ENCODE assay signal across 1 cellular context in the genomic region with DNA sequence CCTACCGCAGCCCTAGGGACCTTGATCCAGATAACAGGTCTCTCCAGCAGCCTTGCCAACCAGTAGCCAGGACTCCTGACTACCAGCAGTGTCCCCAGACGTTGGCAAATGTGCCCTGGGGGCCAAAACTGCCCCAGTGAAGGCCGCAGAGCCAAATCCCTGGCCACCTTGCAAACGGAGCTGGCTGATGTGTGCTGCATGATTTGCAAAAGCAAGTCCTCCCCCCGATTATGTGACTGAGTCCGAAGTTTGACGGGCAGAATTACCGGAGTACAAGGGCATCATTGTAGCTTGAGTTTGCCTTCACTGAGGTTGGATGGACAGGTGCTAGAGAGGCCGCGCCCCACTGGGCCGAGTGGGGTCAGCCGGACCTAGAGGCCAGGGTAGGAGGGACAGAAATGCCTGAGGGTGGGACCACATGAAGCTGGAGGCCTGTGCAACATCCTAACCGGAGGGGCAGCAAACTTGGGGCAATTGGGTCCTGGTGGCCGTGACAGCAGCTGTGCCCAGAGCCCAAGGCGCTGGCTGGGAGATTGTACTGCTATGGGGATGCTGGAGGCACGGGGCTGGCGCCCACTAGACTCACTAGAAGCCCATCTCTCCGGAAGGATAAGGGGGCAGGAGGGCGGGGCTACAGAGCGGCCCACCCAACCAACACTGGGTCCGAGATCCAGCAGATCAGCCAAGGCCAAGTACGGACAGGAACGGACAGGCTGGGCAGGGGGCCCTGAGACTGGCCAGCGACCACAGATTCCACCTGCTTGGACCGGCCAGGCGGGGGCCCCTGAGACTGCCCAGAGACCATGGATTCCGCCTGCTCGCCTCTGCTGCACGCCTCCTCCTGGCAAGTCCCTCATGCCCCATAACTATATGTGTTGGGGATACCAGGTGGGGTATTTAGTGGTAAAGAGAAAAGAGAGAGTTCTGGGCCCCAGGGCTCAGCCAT.
TF ChIP-seq lines count a peak whose summit lies in the region.

No MANE protein-coding gene starts in this region.

TF ChIP-seq in HepG2, 621 proteins besides CTCF, POLR2A, EP300 and RAD21 (continued from another document and continues in another):
- TF ChIP-seq, protein P1, sequence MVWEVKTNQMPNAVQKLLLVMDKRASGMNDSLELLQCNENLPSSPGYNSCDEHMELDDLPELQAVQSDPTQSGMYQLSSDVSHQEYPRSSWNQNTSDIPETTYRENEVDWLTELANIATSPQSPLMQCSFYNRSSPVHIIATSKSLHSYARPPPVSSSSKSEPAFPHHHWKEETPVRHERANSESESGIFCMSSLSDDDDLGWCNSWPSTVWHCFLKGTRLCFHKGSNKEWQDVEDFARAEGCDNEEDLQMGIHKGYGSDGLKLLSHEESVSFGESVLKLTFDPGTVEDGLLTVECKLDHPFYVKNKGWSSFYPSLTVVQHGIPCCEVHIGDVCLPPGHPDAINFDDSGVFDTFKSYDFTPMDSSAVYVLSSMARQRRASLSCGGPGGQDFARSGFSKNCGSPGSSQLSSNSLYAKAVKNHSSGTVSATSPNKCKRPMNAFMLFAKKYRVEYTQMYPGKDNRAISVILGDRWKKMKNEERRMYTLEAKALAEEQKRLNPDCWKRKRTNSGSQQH (CRISPR knock-in tag; IDR thresholded peaks at IDR 0.05; ENCODE audit: low read depth), result no peak
- peak; percentile 85 for TF ChIP-seq HNF4A (CRISPR knock-in tag; IDR thresholded peaks at IDR 0.05)
- TF ChIP-seq NR2F2 (IDR thresholded peaks at IDR 0.05; ENCODE audit: borderline replicate concordance, low read depth), result no peak
- TF ChIP-seq ZNF253 (CRISPR knock-in tag; IDR thresholded peaks at IDR 0.05; ENCODE audit: borderline replicate concordance), result no peak
- no peak for TF ChIP-seq NFKBIZ (CRISPR knock-in tag; IDR thresholded peaks at IDR 0.05)
- no peak for TF ChIP-seq ZNF33A (CRISPR knock-in tag; IDR thresholded peaks at IDR 0.05; ENCODE audit: borderline replicate concordance)
- no peak for TF ChIP-seq IRF2 (CRISPR knock-in tag; IDR thresholded peaks at IDR 0.05)
- no peak for TF ChIP-seq YY1 (IDR thresholded peaks at IDR 0.05; ENCODE audit: insufficient read depth, insufficient replicate concordance, low read depth, low read length)
- no peak for TF ChIP-seq ZNF781 (CRISPR knock-in tag; IDR thresholded peaks at IDR 0.05; ENCODE audit: borderline replicate concordance, not compliant biosample characterization)
- TF ChIP-seq RCOR2 (CRISPR knock-in tag; IDR thresholded peaks at IDR 0.05), result no peak
- no peak; the same call in 1 of the 2 replicates for TF ChIP-seq ZNF451 (CRISPR knock-in tag; IDR thresholded peaks at IDR 0.05)
- peak; percentile 63 for TF ChIP-seq PITX1 (CRISPR knock-in tag; IDR thresholded peaks at IDR 0.05)
- 0 out of 2 replicates have a peak, but pooled peaks have one; percentile 9 for TF ChIP-seq ZNF224 (CRISPR knock-in tag; IDR thresholded peaks at IDR 0.05)
- TF ChIP-seq ZNF512 (CRISPR knock-in tag; IDR thresholded peaks at IDR 0.05), result no peak
- TF ChIP-seq RERE (CRISPR knock-in tag; IDR thresholded peaks at IDR 0.05; ENCODE audit: low read depth), result no peak
- no peak for TF ChIP-seq ZSCAN30 (CRISPR knock-in tag; IDR thresholded peaks at IDR 0.05)
- no peak for TF ChIP-seq MIER2 (CRISPR knock-in tag; IDR thresholded peaks at IDR 0.05)
- TF ChIP-seq ZNF460 (CRISPR knock-in tag; IDR thresholded peaks at IDR 0.05; ENCODE audit: borderline replicate concordance), result no peak; the same call in 1 of the 2 replicates
- peak; percentile 4 for TF ChIP-seq PRDM10 (CRISPR knock-in tag; IDR thresholded peaks at IDR 0.05; ENCODE audit: low read depth)
- no peak for TF ChIP-seq TGIF2 (CRISPR knock-in tag; IDR thresholded peaks at IDR 0.05)
- TF ChIP-seq, protein P2, sequence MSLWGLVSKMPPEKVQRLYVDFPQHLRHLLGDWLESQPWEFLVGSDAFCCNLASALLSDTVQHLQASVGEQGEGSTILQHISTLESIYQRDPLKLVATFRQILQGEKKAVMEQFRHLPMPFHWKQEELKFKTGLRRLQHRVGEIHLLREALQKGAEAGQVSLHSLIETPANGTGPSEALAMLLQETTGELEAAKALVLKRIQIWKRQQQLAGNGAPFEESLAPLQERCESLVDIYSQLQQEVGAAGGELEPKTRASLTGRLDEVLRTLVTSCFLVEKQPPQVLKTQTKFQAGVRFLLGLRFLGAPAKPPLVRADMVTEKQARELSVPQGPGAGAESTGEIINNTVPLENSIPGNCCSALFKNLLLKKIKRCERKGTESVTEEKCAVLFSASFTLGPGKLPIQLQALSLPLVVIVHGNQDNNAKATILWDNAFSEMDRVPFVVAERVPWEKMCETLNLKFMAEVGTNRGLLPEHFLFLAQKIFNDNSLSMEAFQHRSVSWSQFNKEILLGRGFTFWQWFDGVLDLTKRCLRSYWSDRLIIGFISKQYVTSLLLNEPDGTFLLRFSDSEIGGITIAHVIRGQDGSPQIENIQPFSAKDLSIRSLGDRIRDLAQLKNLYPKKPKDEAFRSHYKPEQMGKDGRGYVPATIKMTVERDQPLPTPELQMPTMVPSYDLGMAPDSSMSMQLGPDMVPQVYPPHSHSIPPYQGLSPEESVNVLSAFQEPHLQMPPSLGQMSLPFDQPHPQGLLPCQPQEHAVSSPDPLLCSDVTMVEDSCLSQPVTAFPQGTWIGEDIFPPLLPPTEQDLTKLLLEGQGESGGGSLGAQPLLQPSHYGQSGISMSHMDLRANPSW (CRISPR knock-in tag; IDR thresholded peaks at IDR 0.05; ENCODE audit: borderline replicate concordance), result no peak
- no peak for TF ChIP-seq BRD4 (CRISPR knock-in tag; IDR thresholded peaks at IDR 0.05)
- no peak for TF ChIP-seq ZNF10 (CRISPR knock-in tag; IDR thresholded peaks at IDR 0.05; ENCODE audit: borderline replicate concordance, low read depth)
- peak; percentile 59; the same call in 1 of the 2 replicates for TF ChIP-seq RARA (CRISPR knock-in tag; IDR thresholded peaks at IDR 0.05)
- TF ChIP-seq FOXM1 (CRISPR knock-in tag; IDR thresholded peaks at IDR 0.05), result no peak
- peak; percentile 22 for TF ChIP-seq IKZF4 (CRISPR knock-in tag; IDR thresholded peaks at IDR 0.05; ENCODE audit: borderline replicate concordance, low read depth, not compliant biosample characterization)
- TF ChIP-seq KDM5A (IDR thresholded peaks at IDR 0.05; ENCODE audit: borderline replicate concordance, low read length), result no peak
- TF ChIP-seq ZNF234 (CRISPR knock-in tag; conservative IDR thresholded peaks at IDR 0.05), result no peak
- TF ChIP-seq ZBTB3 (CRISPR knock-in tag; IDR thresholded peaks at IDR 0.05; ENCODE audit: borderline replicate concordance, low read depth), result no peak
- TF ChIP-seq CCAR2 (optimal IDR thresholded peaks at IDR 0.05; ENCODE audit: low read depth, low read length), result peak; percentile 43
- TF ChIP-seq ZNF484 (CRISPR knock-in tag; IDR thresholded peaks at IDR 0.05; ENCODE audit: borderline replicate concordance, low read depth), result no peak
- no peak for TF ChIP-seq ZBTB8A (CRISPR knock-in tag; IDR thresholded peaks at IDR 0.05; ENCODE audit: borderline replicate concordance, low read depth)
- peak; percentile 76; the same call in 1 of the 2 replicates for TF ChIP-seq REPIN1 (CRISPR knock-in tag; IDR thresholded peaks at IDR 0.05; ENCODE audit: borderline replicate concordance, low read depth)
- TF ChIP-seq ZNF34 (CRISPR knock-in tag; IDR thresholded peaks at IDR 0.05; ENCODE audit: borderline replicate concordance), result peak; percentile 39; the same call in 1 of the 2 replicates
- peak; percentile 40 for TF ChIP-seq RBM22 (optimal IDR thresholded peaks at IDR 0.05; ENCODE audit: low read length)
- no peak for TF ChIP-seq ZNF615 (CRISPR knock-in tag; IDR thresholded peaks at IDR 0.05; ENCODE audit: borderline replicate concordance)
- TF ChIP-seq JUN (CRISPR knock-in tag; IDR thresholded peaks at IDR 0.05), result no peak
- 0 out of 2 replicates have a peak, but pooled peaks have one; percentile 19 for TF ChIP-seq CBFB (CRISPR knock-in tag; IDR thresholded peaks at IDR 0.05)
- no peak for TF ChIP-seq ZNF619 (CRISPR knock-in tag; IDR thresholded peaks at IDR 0.05)
- no peak for TF ChIP-seq XBP1 (CRISPR knock-in tag; IDR thresholded peaks at IDR 0.05)
- TF ChIP-seq FOSL1 (CRISPR knock-in tag; IDR thresholded peaks at IDR 0.05; ENCODE audit: borderline replicate concordance), result no peak
